13 cellular contexts compared by ENCODE assay signal in genomic region chr22:42945736-42946135, GRCh38.
DNase-seq lines count a peak whose midpoint lies in the region; FAIRE-seq and TF ChIP-seq lines count a peak whose summit lies in the region.
"Had no signal": no experiment of that assay in that cellular context is flagged by ENCODE, and none has a peak within 500 bp of the region (broad histone marks: within the 10 kb centered on the region; RNA-seq: fewer than 3 reads in every experiment).

No MANE protein-coding gene starts in this region.

- no peak overlapping the region; the same call in 1 of the 2 replicates for H2BK5ac ChIP-seq in H1 (ENCODE audit: low read depth, low read length)

- no peak overlapping the region for H3K14ac ChIP-seq in H1 (ENCODE audit: insufficient read length)

- H3K9me3 ChIP-seq in H1 (ENCODE audit: insufficient read depth in 2 of 2, low read depth in 1 of 2, low read length in 1 of 2), result no peaks in the 10 kb centered on the region
- H3K9me3 ChIP-seq in neural progenitor cell (ENCODE audit: low read depth), result no peaks in the 10 kb centered on the region
- no peaks in the 10 kb centered on the region for H3K9me3 ChIP-seq in ovary
- H3K9me3 ChIP-seq: vagina had no signal

- H3K4me1 ChIP-seq in H1 (replicated peaks in 1 of 4; ENCODE audit: control insufficient read depth in 3 of 4, insufficient read depth in 4 of 4, low read length in 3 of 4) (peaks cover 0 to 10% (median 5%) of the 10 kb centered on the region in 4 experiments; a peak in 6 of 7 replicates), neural progenitor cell (peaks cover 24% of the 10 kb centered on the region), ovary (ENCODE audit: insufficient read depth) (peaks cover 18% of the 10 kb centered on the region)

- no peak for TF ChIP-seq POLR2A in H1 (IDR thresholded peaks at IDR 0.05; ENCODE audit: control extremely low read depth in 1 of 2, low read depth in 2 of 2, low read length in 2 of 2)
- no peak for TF ChIP-seq POLR2A in ovary (IDR thresholded peaks at IDR 0.05)

- no peak overlapping the region for H4K91ac ChIP-seq in H1 (replicated peaks; ENCODE audit: insufficient read length, low read length)

- DNase-seq in COLO829 (ENCODE audit: low spot score), result peak; percentile 65
- DNase-seq in M059J (ENCODE audit: low read depth), result peak; percentile 44
- no peak for DNase-seq in H1 (ENCODE audit: low read depth in 1 of 2, low spot score in 2 of 2)
- DNase-seq in neural progenitor cell (ENCODE audit: low spot score), result no peak
- no peak for DNase-seq in AG08396 (ENCODE audit: low spot score)
- DNase-seq in ovary, result no peak
- DNase-seq in frontal cortex (ENCODE audit: low spot score in 2 of 2), result no peak
- no peak for DNase-seq in NCI-H82 treated with DMSO at 0.1 percent for 48 hours (lab: John Stamatoyannopoulos, UW; ENCODE audit: unreplicated experiment)
- DNase-seq: activated CD4-positive, alpha-beta T cell treated with anti-CD3 and anti-CD28 coated beads for 4 hours; CD8-positive, alpha-beta T cell; NCI-H2171 treated with DMSO at 0.1 percent for 48 hours had no signal

- no peak overlapping the region for H3K4ac ChIP-seq in H1 (replicated peaks; ENCODE audit: insufficient read length, low read depth, low read length)

- peaks cover 11% of the 10 kb centered on the region for H3F3A ChIP-seq in neural progenitor cell (ENCODE audit: low read depth)

- H3K27me3 ChIP-seq in H1 (replicated peaks in 1 of 4; ENCODE audit: control insufficient read depth in 3 of 4, extremely low read depth in 1 of 4, insufficient read depth in 3 of 4, low read length in 3 of 4) (no peaks in the 10 kb centered on the region), neural progenitor cell (no peaks in the 10 kb centered on the region), ovary (no peaks in the 10 kb centered on the region)
- H3K27me3 ChIP-seq: vagina had no signal

- no peak overlapping the region for H2AK5ac ChIP-seq in H1 (ENCODE audit: low read depth, low read length)

- no peaks in the 10 kb centered on the region; a peak in 1 of 8 replicates for H3K36me3 ChIP-seq in H1 (ENCODE audit: control insufficient read depth in 2 of 4, insufficient read depth in 4 of 4, low read length in 3 of 4)
- no peaks in the 10 kb centered on the region for H3K36me3 ChIP-seq in neural progenitor cell
- H3K36me3 ChIP-seq in ovary, result no peaks in the 10 kb centered on the region
- H3K36me3 ChIP-seq: vagina had no signal

- no peak overlapping the region for H3K4me3 Mint-ChIP-seq in neural progenitor cell
- H3K4me3 Mint-ChIP-seq: CD8-positive, alpha-beta T cell had no signal

- no peak overlapping the region for H2BK120ac ChIP-seq in H1 (replicated peaks; ENCODE audit: low read depth, low read length)

- H3K27ac ChIP-seq in H1 (ENCODE audit: low read depth, low read length) (no peak overlapping the region), neural progenitor cell (no peak overlapping the region), ovary (no peak overlapping the region)

- no peak overlapping the region for H3K23ac ChIP-seq in H1 (ENCODE audit: insufficient read length)

- no peak for TF ChIP-seq CTCF in H1 (IDR thresholded peaks at IDR 0.05; ENCODE audit: control extremely low read depth in 1 of 3, insufficient read depth in 1 of 3, low read depth in 1 of 3, low read length in 3 of 3)
- TF ChIP-seq CTCF in neural progenitor cell (IDR thresholded peaks at IDR 0.05), result no peak
- TF ChIP-seq CTCF in ovary (IDR thresholded peaks at IDR 0.05), result no peak

- FAIRE-seq in H1 (lab: Jason Lieb, UNC) (no peak), frontal cortex (lab: Jason Lieb, UNC) (no peak)
- FAIRE-seq: endometrium had no signal

- peaks cover 2% of the 10 kb centered on the region; the same call in 1 of the 2 replicates for H3K23me2 ChIP-seq in H1 (ENCODE audit: low read depth, low read length)

- H3K56ac ChIP-seq in H1 (replicated peaks; ENCODE audit: insufficient read length, low read depth, low read length), result no peak overlapping the region

- H3K4me3 ChIP-seq in H1 (ENCODE audit: extremely low read depth in 1 of 4, insufficient read depth in 2 of 4, low read depth in 3 of 4, low read length in 4 of 4) (no peak overlapping the region), neural progenitor cell (no peak overlapping the region), ovary (no peak overlapping the region)
- H3K4me3 ChIP-seq: vagina had no signal

- H3K79me2 ChIP-seq in H1 (ENCODE audit: control insufficient read depth in 1 of 2, insufficient read depth in 2 of 2, low read length in 2 of 2), result peaks cover 4 to 74% of the 10 kb centered on the region in 2 experiments; a peak in 2 of 4 replicates
- H3K79me2 ChIP-seq in neural progenitor cell (ENCODE audit: low read depth), result peaks cover 64% of the 10 kb centered on the region

- H3K18ac ChIP-seq in H1 (ENCODE audit: extremely low read depth, low read length), result no peak overlapping the region

- intact Hi-C loops in ovary (cut with DNase I), result no loop called here

- no peak overlapping the region for H2AFZ ChIP-seq in H1 (ENCODE audit: low read length)
- H2AFZ ChIP-seq in neural progenitor cell (replicated peaks), result no peak overlapping the region

- peak overlapping the region; percentile 10 to 40; a peak in 1 of 4 replicates for H3K4me2 ChIP-seq in H1 (ENCODE audit: insufficient read depth in 1 of 2, low read depth in 2 of 2, low read length in 2 of 2)
- no peak overlapping the region for H3K4me2 ChIP-seq in neural progenitor cell

- peaks cover 53% of the 10 kb centered on the region for H3K4me1 Mint-ChIP-seq in neural progenitor cell

- peaks cover 2% of the 10 kb centered on the region for H3K36me3 Mint-ChIP-seq in neural progenitor cell

- no peak overlapping the region for H2BK15ac ChIP-seq in H1 (ENCODE audit: low read length)

- H2BK12ac ChIP-seq in H1 (ENCODE audit: low read depth, low read length), result no peak overlapping the region

- no peak for TF ChIP-seq RAD21 in H1 (IDR thresholded peaks at IDR 0.05 in 1 of 2, conservative IDR thresholded peaks at IDR 0.05 in 1 of 2; ENCODE audit: low read depth in 2 of 2, low read length in 2 of 2)

- no peak for TF ChIP-seq EP300 in H1 (IDR thresholded peaks at IDR 0.05; ENCODE audit: borderline replicate concordance in 1 of 2, low read depth in 2 of 2, low read length in 2 of 2)
- TF ChIP-seq EP300 in ovary (IDR thresholded peaks at IDR 0.05), result no peak

- no peaks in the 10 kb centered on the region for H3K27me3 Mint-ChIP-seq in neural progenitor cell (ENCODE audit: insufficient read depth, low read depth)

- H4K8ac ChIP-seq in H1 (ENCODE audit: extremely low read depth, insufficient read depth, low read length), result no peak overlapping the region

- peak overlapping the region; percentile 23 for H3K27ac Mint-ChIP-seq in neural progenitor cell
- H3K27ac Mint-ChIP-seq: CD8-positive, alpha-beta T cell had no signal

- no peak overlapping the region for H3K9ac ChIP-seq in H1 (replicated peaks in 1 of 4; ENCODE audit: extremely low read depth in 1 of 4, low read depth in 3 of 4, low read length in 3 of 4)
- H3K9ac ChIP-seq in neural progenitor cell, result no peak overlapping the region

- CTCF ChIA-PET in H1 (lab: Charles Lee; ENCODE audit: partially characterized antibody), result interaction anchor here (0.9 to 2.4 kb wide), 3 partner anchors 16 to 78 kb away, joined by 3 to 12 read pairs (median 7); no protein-coding TSS in a partner anchor

- H4K5ac ChIP-seq in H1 (ENCODE audit: insufficient read length, low read depth, low read length), result no peak overlapping the region

- no peak overlapping the region for H2BK20ac ChIP-seq in H1 (ENCODE audit: low read length)

- no peaks in the 10 kb centered on the region for H3K9me3 Mint-ChIP-seq in neural progenitor cell
- H3K9me3 Mint-ChIP-seq: CD8-positive, alpha-beta T cell had no signal

- H4K20me1 ChIP-seq in H1 (replicated peaks in 1 of 2; ENCODE audit: control insufficient read depth in 1 of 2, insufficient read depth in 2 of 2, low read length in 2 of 2) (peaks cover 9 to 18% of the 10 kb centered on the region in 2 experiments), neural progenitor cell (ENCODE audit: low read depth) (peaks cover 69% of the 10 kb centered on the region)

- H3K79me1 ChIP-seq in H1 (ENCODE audit: low read depth, low read length), result peaks cover 26% of the 10 kb centered on the region

- 88% methylated on average over 5 of the region's 5 CpGs; no CpG with 5 or more reads in 1 of the 2 experiments for WGBS in H1 (ENCODE audit: extremely low coverage in 1 of 2, insufficient coverage in 1 of 2, insufficient read length in 1 of 2, insufficient replicate concordance in 2 of 2, low coverage in 1 of 2, low lambda C conversion rate in 2 of 2, missing lambda C conversion rate in 1 of 2), 2 experiments
- 80 to 82% (median 80%) methylated on average over 5 of the region's 5 CpGs for WGBS in ovary, 3 donors

- POLR2A ChIA-PET in H1 (lab: Charles Lee; ENCODE audit: partially characterized antibody), result interaction anchor here (0.6 to 2.3 kb wide), 5 partner anchors 11 to 1653 kb away, joined by 3 to 15 read pairs (median 3); partner anchors contain the start of gene PACSIN2

TF ChIP-seq in H1, 55 proteins besides CTCF, POLR2A, EP300 and RAD21:
- TF ChIP-seq NRF1 (IDR thresholded peaks at IDR 0.05; ENCODE audit: low read depth, low read length) (no peak), TEAD4 (IDR thresholded peaks at IDR 0.05; ENCODE audit: low read depth, low read length) (peak; percentile 22; the same call in 1 of the 2 replicates), SUZ12 (IDR thresholded peaks at IDR 0.05; ENCODE audit: low read length) (no peak), E2F6 (IDR thresholded peaks at IDR 0.05) (no peak), CHD1 (IDR thresholded peaks at IDR 0.05; ENCODE audit: low read depth, low read length) (no peak)

Comparison
In these comparisons a context has a peak if more than half of its experiments do, and no peak if none do; other contexts are left out.
1. DNase-seq: peak in COLO829 (single experiment) and M059J (single experiment); none in H1 (0 of 2), neural progenitor cell (single experiment), AG08396 (single experiment), ovary (0 of 5), frontal cortex (0 of 2) and NCI-H82 treated with DMSO at 0.1 percent for 48 hours (single experiment).